Comparison of ENCODE assay signal across 25 cellular contexts in genomic region chr16:17018715-17019014, GRCh38.
A peak's percentile ranks its signal among the peaks of the same experiment; 100 is the strongest.
DNase-seq lines count a peak whose midpoint lies in the region; TF ChIP-seq lines count a peak whose summit lies in the region.
"Had no signal": no experiment of that assay in that cellular context is flagged by ENCODE, and none has a peak within 500 bp of the region (broad histone marks: within the 10 kb centered on the region; RNA-seq: fewer than 3 reads in every experiment).

No MANE protein-coding gene starts in this region.

- H2AFZ ChIP-seq in GM23248, result no peak overlapping the region

- H3K27ac Mint-ChIP-seq in nephron progenitor cell, result peak overlapping the region; percentile 93
- H3K27ac Mint-ChIP-seq: CD4-positive, alpha-beta memory T cell; H9 had no signal

- peaks cover 27% of the 10 kb centered on the region for H3K4me1 Mint-ChIP-seq in nephron progenitor cell

- peaks cover 12% of the 10 kb centered on the region for H3K27me3 Mint-ChIP-seq in nephron progenitor cell (ENCODE audit: low read depth, poor library complexity)
- H3K27me3 Mint-ChIP-seq: CD4-positive, alpha-beta memory T cell had no signal

- no peak overlapping the region for H3K4me2 ChIP-seq in GM23248 (ENCODE audit: unreplicated experiment)
- H3K4me2 ChIP-seq: A549; BLaER1 treated with 17β-estradiol and CSF1 and Interleukin-3, amounts not matched to agents 10 nM and 100 nM had no signal

- H3K27ac ChIP-seq in GM23248, result no peak overlapping the region
- H3K27ac ChIP-seq: A549; BLaER1 treated with 17β-estradiol and CSF1 and Interleukin-3, amounts not matched to agents 10 nM and 100 nM; SJCRH30 had no signal

- peaks cover 16% of the 10 kb centered on the region for H3K9me3 Mint-ChIP-seq in nephron progenitor cell

- DNase-seq in GM23248 (peak; percentile 5), fibroblast of mammary gland (ENCODE audit: low read depth) (peak; percentile 8), nephron progenitor cell (no peak), DMS79 (lab: John Stamatoyannopoulos, UW) (no peak), H7 (no peak), D341Med (ENCODE audit: low spot score) (no peak), NOMO-1 treated with dmso at 0.1 percent for 144 hours (lab: John Stamatoyannopoulos, UW; ENCODE audit: unreplicated experiment) (no peak)
- DNase-seq: AML-193; CD4-positive, alpha-beta memory T cell; COR-L47; EL; GDM1; H9; Karpas-422; MV-4-11; NCI-H1105; NCI-H1436 treated with DMSO at 0.1 percent for 48 hours; NCI-H187 treated with DMSO at 0.1 percent for 48 hours; NCI-H524 treated with DMSO at 0.1 percent for 48 hours; NCI-H774; PC-3 had no signal

- H3K4me1 ChIP-seq in GM23248 (ENCODE audit: insufficient read depth), result no peaks in the 10 kb centered on the region
- H3K4me1 ChIP-seq: A549, SJCRH30 had no signal

- TF ChIP-seq CTCF in fibroblast of mammary gland (conservative IDR thresholded peaks at IDR 0.05; ENCODE audit: control insufficient read depth, insufficient read depth, low read depth, low read length) (no peak), nephron progenitor cell (IDR thresholded peaks at IDR 0.05) (no peak)

- no peaks in the 10 kb centered on the region for H3K36me3 ChIP-seq in GM23248 (ENCODE audit: low read depth)
- no peaks in the 10 kb centered on the region for H3K36me3 ChIP-seq in H7 (replicated peaks; ENCODE audit: control insufficient read depth, insufficient read depth, low read length)
- H3K36me3 ChIP-seq: BLaER1 treated with 17β-estradiol and CSF1 and Interleukin-3, amounts not matched to agents 10 nM and 100 nM; SJCRH30 had no signal

- no peaks in the 10 kb centered on the region for H3K9me2 ChIP-seq in GM23248 (ENCODE audit: insufficient read depth)

- peak overlapping the region; percentile 16 for H3K4me3 Mint-ChIP-seq in nephron progenitor cell
- H3K4me3 Mint-ChIP-seq: CD4-positive, alpha-beta memory T cell; H9 had no signal

- H3F3A ChIP-seq in GM23248 (ENCODE audit: insufficient read depth), result no peaks in the 10 kb centered on the region

- 1 to 4% methylated on average over 5 of the region's 5 CpGs for WGBS in GM23248 (ENCODE audit: low coverage in 1 of 2, low lambda C conversion rate in 2 of 2, missing lambda C conversion rate in 2 of 2), 2 experiments

- H3K9ac ChIP-seq in GM23248, result no peak overlapping the region
- H3K9ac ChIP-seq: BLaER1 treated with 17β-estradiol and CSF1 and Interleukin-3, amounts not matched to agents 10 nM and 100 nM had no signal

- H3K9me3 ChIP-seq in GM23248 (ENCODE audit: low read depth), result no peaks in the 10 kb centered on the region
- H3K9me3 ChIP-seq: SJCRH30 had no signal

- in situ Hi-C loops in GM23248 (cut with MboI), result no loop called here

- no peaks in the 10 kb centered on the region for H3K36me3 Mint-ChIP-seq in nephron progenitor cell (ENCODE audit: low read depth)

- no peaks in the 10 kb centered on the region for H3K27me3 ChIP-seq in GM23248 (replicated peaks; ENCODE audit: insufficient read depth)
- no peaks in the 10 kb centered on the region for H3K27me3 ChIP-seq in H7 (ENCODE audit: control insufficient read depth, insufficient read depth, low read length)
- H3K27me3 ChIP-seq: SJCRH30 had no signal

- H4K20me1 ChIP-seq in GM23248 (ENCODE audit: insufficient read depth), result no peaks in the 10 kb centered on the region
- H4K20me1 ChIP-seq: BLaER1 treated with 17β-estradiol and CSF1 and Interleukin-3, amounts not matched to agents 10 nM and 100 nM had no signal

- H3K4me3 ChIP-seq in GM23248 (no peak overlapping the region), fibroblast of mammary gland (ENCODE audit: control insufficient read depth, low read depth, low read length) (no peak overlapping the region), H7 (ENCODE audit: insufficient read depth, low read depth, low read length) (no peak overlapping the region)
- H3K4me3 ChIP-seq: A549; BLaER1 treated with 17β-estradiol and CSF1 and Interleukin-3, amounts not matched to agents 10 nM and 100 nM; GM12878; SJCRH30 had no signal

- no peaks in the 10 kb centered on the region for H3K79me2 ChIP-seq in GM23248 (ENCODE audit: insufficient read depth)

Comparison
In these comparisons a context has a peak if more than half of its experiments do, and no peak if none do; other contexts are left out.
1. DNase-seq: peak in GM23248 (single experiment) and fibroblast of mammary gland (single experiment); none in nephron progenitor cell (single experiment), DMS79 (single experiment), H7 (single experiment), D341Med (single experiment) and NOMO-1 treated with dmso at 0.1 percent for 144 hours (single experiment).